In the genomic region with DNA sequence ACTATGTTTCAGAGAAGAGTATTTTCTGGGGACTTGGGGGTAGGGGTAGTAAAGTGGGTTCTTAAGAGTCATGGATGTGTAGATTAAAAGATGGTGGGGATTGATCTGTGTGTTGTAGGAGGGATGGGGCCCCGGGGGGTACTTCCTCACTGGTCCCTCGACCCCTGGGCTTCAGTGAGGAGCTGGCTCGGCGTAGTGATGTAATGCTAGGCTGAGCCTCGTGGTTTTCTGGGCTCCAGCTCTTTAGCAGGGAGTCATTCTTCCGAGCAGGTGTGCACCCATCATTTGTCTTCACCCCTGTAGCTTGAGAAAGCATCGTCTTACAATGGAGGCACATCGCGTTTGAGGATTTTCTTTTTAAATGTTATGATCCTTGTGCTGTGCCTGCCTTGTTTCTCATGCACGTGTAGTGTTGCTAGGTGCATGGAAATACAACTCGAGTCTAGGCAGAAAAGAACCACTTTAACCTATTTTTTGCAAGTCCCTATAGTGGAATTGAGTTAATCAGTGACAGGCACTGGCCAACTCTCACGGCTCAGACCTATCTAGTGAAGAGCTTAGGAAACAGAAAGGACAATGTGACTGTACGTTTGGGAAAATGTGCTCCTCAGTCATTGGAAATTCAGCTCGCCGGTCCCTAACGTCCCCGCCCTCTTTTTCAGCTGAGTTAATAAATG, we compare ENCODE assay signal across 12 cellular contexts.
DNase-seq lines count a peak whose midpoint lies in the region; ATAC-seq and TF ChIP-seq lines count a peak whose summit lies in the region.
"Had no signal": no experiment of that assay in that cellular context is flagged by ENCODE, and none has a peak within 500 bp of the region (broad histone marks: within the 10 kb centered on the region; RNA-seq: fewer than 3 reads in every experiment).

No MANE protein-coding gene starts in this region.

- H3K4me1 ChIP-seq in BLaER1 treated with 17β-estradiol and CSF1 and Interleukin-3, amounts not matched to agents 10 nM and 100 nM: peaks cover 17 to 57% (median 40%) of the 10 kb centered on the region in 10 experiments
- peaks cover 37% of the 10 kb centered on the region for H3K4me1 ChIP-seq in muscle layer of colon (ENCODE audit: insufficient read depth, low read length)

- peak overlapping the region; percentile 94 to 100 (median 99); a peak in 21 of 22 replicates for H3K4me2 ChIP-seq in BLaER1 treated with 17β-estradiol and CSF1 and Interleukin-3, amounts not matched to agents 10 nM and 100 nM

- H3K27ac Mint-ChIP-seq in natural killer cell: no peak overlapping the region
- H3K27ac Mint-ChIP-seq: CD4-positive, CD25-positive, alpha-beta regulatory T cell had no signal

- H3K9me3 ChIP-seq in BLaER1 treated with 17β-estradiol and CSF1 and Interleukin-3, amounts not matched to agents 10 nM and 100 nM (replicated peaks in 1 of 11): no peaks in the 10 kb centered on the region
- H3K9me3 ChIP-seq in muscle layer of colon (ENCODE audit: low read length): no peaks in the 10 kb centered on the region
- H3K9me3 ChIP-seq: heart left ventricle, SJSA1 had no signal

- peaks cover 55 to 60% of the 10 kb centered on the region in 2 donors for H3K27me3 Mint-ChIP-seq in natural killer cell (ENCODE audit: low read depth in 2 of 2)

- peaks cover 0 to 5% of the 10 kb centered on the region in 2 donors for H3K4me1 Mint-ChIP-seq in natural killer cell

- H3K36me3 Mint-ChIP-seq in natural killer cell: no peaks in the 10 kb centered on the region
- H3K36me3 Mint-ChIP-seq: CD4-positive, CD25-positive, alpha-beta regulatory T cell had no signal

- DNase-seq in HuH-7 (ENCODE audit: low spot score) (peak; percentile 70), epithelial cell of proximal tubule (ENCODE audit: low read depth) (peak; percentile 49), NOMO-1 treated with dmso at 0.1 percent for 144 hours (lab: John Stamatoyannopoulos, UW; ENCODE audit: unreplicated experiment) (no peak), natural killer cell (no peak), NOMO-1 treated with DMSO at 0.1 percent for 48 hours (lab: John Stamatoyannopoulos, UW; ENCODE audit: unreplicated experiment) (no peak)
- DNase-seq: activated CD4-positive, alpha-beta T cell treated with anti-CD3 and anti-CD28 coated beads for 4 hours; CD4-positive, CD25-positive, alpha-beta regulatory T cell; heart left ventricle had no signal

- peak overlapping the region in 1 of 11 experiments; percentile 72; a peak in 2 of 22 replicates for H3K27ac ChIP-seq in BLaER1 treated with 17β-estradiol and CSF1 and Interleukin-3, amounts not matched to agents 10 nM and 100 nM
- H3K27ac ChIP-seq in muscle layer of colon (ENCODE audit: low read depth, low read length): peak overlapping the region; percentile 14
- H3K27ac ChIP-seq: SJSA1 had no signal

- H3K36me3 ChIP-seq in BLaER1 treated with 17β-estradiol and CSF1 and Interleukin-3, amounts not matched to agents 10 nM and 100 nM: no peaks in the 10 kb centered on the region
- peaks cover 5% of the 10 kb centered on the region for H3K36me3 ChIP-seq in muscle layer of colon (ENCODE audit: insufficient read depth, low read length)
- H3K36me3 ChIP-seq: SJSA1 had no signal

- H3K9me3 Mint-ChIP-seq in natural killer cell: no peaks in the 10 kb centered on the region

- no peak overlapping the region for H3K4me3 Mint-ChIP-seq in natural killer cell

- peaks cover 0 to 29% (median 4%) of the 10 kb centered on the region in 11 experiments; a peak in 8 of 22 replicates for H4K20me1 ChIP-seq in BLaER1 treated with 17β-estradiol and CSF1 and Interleukin-3, amounts not matched to agents 10 nM and 100 nM

- H3K9ac ChIP-seq in BLaER1 treated with 17β-estradiol and CSF1 and Interleukin-3, amounts not matched to agents 10 nM and 100 nM: peak overlapping the region in 4 of 11 experiments; percentile 34 to 83 (median 78); a peak in 6 of 22 replicates
- no peak overlapping the region for H3K9ac ChIP-seq in muscle layer of colon (ENCODE audit: low read length)

- peaks cover 56 to 66% (median 62%) of the 10 kb centered on the region in 11 experiments for H3K27me3 ChIP-seq in BLaER1 treated with 17β-estradiol and CSF1 and Interleukin-3, amounts not matched to agents 10 nM and 100 nM
- H3K27me3 ChIP-seq in muscle layer of colon (ENCODE audit: control insufficient read depth in 1 of 2, insufficient read depth in 2 of 2, low read length in 2 of 2): no peaks in the 10 kb centered on the region
- H3K27me3 ChIP-seq: SJSA1 had no signal

- intact Hi-C loops in natural killer cell (cut with micrococcal nuclease): no loop called here

- TF ChIP-seq CTCF in epithelial cell of proximal tubule (conservative IDR thresholded peaks at IDR 0.05; ENCODE audit: low read depth, low read length) (no peak), natural killer cell (IDR thresholded peaks at IDR 0.05) (no peak)

- ATAC-seq in HG02798 (IDR thresholded peaks at IDR 0.05; ENCODE audit: poor library complexity, unreplicated experiment) (no peak), natural killer cell (no peak)

- peak overlapping the region in 7 of 10 experiments; percentile 66 to 78 (median 69); a peak in 10 of 20 replicates for H3K4me3 ChIP-seq in BLaER1 treated with 17β-estradiol and CSF1 and Interleukin-3, amounts not matched to agents 10 nM and 100 nM
- H3K4me3 ChIP-seq in epithelial cell of proximal tubule (ENCODE audit: low read depth, low read length): no peak overlapping the region
- no peak overlapping the region for H3K4me3 ChIP-seq in muscle layer of colon (ENCODE audit: low read depth in 1 of 2, low read length in 2 of 2)
- H3K4me3 ChIP-seq: SJSA1 had no signal

Comparison
In these comparisons a context has a peak if more than half of its experiments do, and no peak if none do; other contexts are left out.
1. H3K4me3 ChIP-seq: peak in BLaER1 treated with 17β-estradiol and CSF1 and Interleukin-3, amounts not matched to agents 10 nM and 100 nM (7 of 10); none in epithelial cell of proximal tubule (single experiment) and muscle layer of colon (0 of 2).
2. DNase-seq: peak in HuH-7 (single experiment) and epithelial cell of proximal tubule (single experiment); none in NOMO-1 treated with dmso at 0.1 percent for 144 hours (single experiment), natural killer cell (single experiment) and NOMO-1 treated with DMSO at 0.1 percent for 48 hours (single experiment).